In genomic region chr12:64670856-64671639, GRCh38 we compare ENCODE assay signal across 8 cellular contexts.
A peak's percentile ranks its signal among the peaks of the same experiment; 100 is the strongest.
DNase-seq lines count a peak whose midpoint lies in the region; ATAC-seq, FAIRE-seq and TF ChIP-seq lines count a peak whose summit lies in the region.

No MANE protein-coding gene starts in this region.

- no peaks in the 10 kb centered on the region for H3K27me3 Mint-ChIP-seq in activated naive CD4-positive, alpha-beta T cell treated with anti-CD3 and anti-CD28 coated beads, Interleukin-2, amount 50 U/mL, for 24 hours

- peak; percentile 61 for ATAC-seq in aorta (ENCODE audit: low FRiP score)

- H3K4me1 Mint-ChIP-seq in activated naive CD4-positive, alpha-beta T cell treated with anti-CD3 and anti-CD28 coated beads, Interleukin-2, amount 50 U/mL, for 24 hours = peaks cover 89% of the 10 kb centered on the region

- no peaks in the 10 kb centered on the region for H3K36me3 Mint-ChIP-seq in activated naive CD4-positive, alpha-beta T cell treated with anti-CD3 and anti-CD28 coated beads, Interleukin-2, amount 50 U/mL, for 24 hours

- no peaks in the 10 kb centered on the region for H3K36me3 ChIP-seq in aorta (ENCODE audit: control insufficient read depth in 1 of 2, insufficient read depth in 2 of 2, low read length in 1 of 2)

- no peak for FAIRE-seq in urothelium cell line (lab: Jason Lieb, UNC)

- TF ChIP-seq CTCF in astrocyte of the spinal cord (IDR thresholded peaks at IDR 0.05; ENCODE audit: low read depth, low read length) = no peak

- H3K9me3 ChIP-seq in aorta (ENCODE audit: control insufficient read depth, low read length) = no peaks in the 10 kb centered on the region

- 26 to 31% methylated on average over 10 of the region's 10 CpGs for WGBS in aorta, 2 donors

- no peaks in the 10 kb centered on the region for H3K9me3 Mint-ChIP-seq in activated naive CD4-positive, alpha-beta T cell treated with anti-CD3 and anti-CD28 coated beads, Interleukin-2, amount 50 U/mL, for 24 hours

- peak overlapping the region; percentile 84 to 87 for H3K27ac ChIP-seq in aorta (ENCODE audit: low read depth in 1 of 2, low read length in 2 of 2)

- H3K4me3 Mint-ChIP-seq in activated naive CD4-positive, alpha-beta T cell treated with anti-CD3 and anti-CD28 coated beads, Interleukin-2, amount 50 U/mL, for 24 hours = peak overlapping the region; percentile 84

- DNase-seq in activated naive CD4-positive, alpha-beta T cell treated with anti-CD3 and anti-CD28 coated beads, Interleukin-2, amount 50 U/mL, for 16 hours = no peak
- DNase-seq in astrocyte of the spinal cord (ENCODE audit: low read depth, low spot score) (peak; percentile 63), left kidney (ENCODE audit: low read depth, low spot score) (peak; percentile 33), aorta (no peak), putamen (ENCODE audit: low spot score) (no peak), urothelium cell line (ENCODE audit: low spot score) (no peak), NCI-H1436 treated with DMSO at 0.1 percent for 48 hours (lab: John Stamatoyannopoulos, UW) (no peak)

- peak overlapping the region; percentile 96 for H3K27ac Mint-ChIP-seq in activated naive CD4-positive, alpha-beta T cell treated with anti-CD3 and anti-CD28 coated beads, Interleukin-2, amount 50 U/mL, for 24 hours

- in situ Hi-C loops in astrocyte of the spinal cord (cut with HindIII; ENCODE audit: low sequenced_read_pairs) = no loop called here

- intact Hi-C loops in aorta (cut with DNase I) = no loop called here

- H3K4me3 ChIP-seq in astrocyte of the spinal cord (ENCODE audit: low read depth, low read length) = no peak overlapping the region
- no peak overlapping the region for H3K4me3 ChIP-seq in aorta (ENCODE audit: low read length in 2 of 2)

- H3K4me1 ChIP-seq in aorta (ENCODE audit: control insufficient read depth in 1 of 2, insufficient read depth in 2 of 2, low read length in 2 of 2) = peaks cover 18 to 23% of the 10 kb centered on the region in 2 donors

- no peaks in the 10 kb centered on the region for H3K27me3 ChIP-seq in aorta (ENCODE audit: control insufficient read depth in 1 of 2, insufficient read depth in 2 of 2, low read length in 1 of 2)

Comparison
In these comparisons a context has a peak if more than half of its experiments do, and no peak if none do; other contexts are left out.
1. DNase-seq: peak in astrocyte of the spinal cord (single experiment) and left kidney (single experiment); none in activated naive CD4-positive, alpha-beta T cell treated with anti-CD3 and anti-CD28 coated beads, Interleukin-2, amount 50 U/mL, for 16 hours (single experiment), aorta (0 of 2), putamen (single experiment), urothelium cell line (single experiment) and NCI-H1436 treated with DMSO at 0.1 percent for 48 hours (single experiment).